ENCODE assay signal across 26 cellular contexts in genomic region chr21:15539376-15539775, GRCh38.
"Had no signal": no experiment of that assay in that cellular context is flagged by ENCODE, and none has a peak within 500 bp of the region (broad histone marks: within the 10 kb centered on the region; RNA-seq: fewer than 3 reads in every experiment).

No MANE protein-coding gene starts in this region.

- H3K4me1 Mint-ChIP-seq: endodermal cell, neural progenitor cell had no signal

- H3K36me3 ChIP-seq: colonic mucosa, esophagus squamous epithelium, lower lobe of right lung, neural progenitor cell, spleen, uterus had no signal

- H3K27me3 ChIP-seq: colonic mucosa, neural progenitor cell, spleen, testis, uterus had no signal

- H3K36me3 Mint-ChIP-seq: activated CD8-positive, alpha-beta memory T cell treated with anti-CD3 and anti-CD28 coated beads, Interleukin-2, amount 10 ng/mL, durations not matched to agents 7 days and 5 days; activated naive CD4-positive, alpha-beta T cell treated with anti-CD3 and anti-CD28 coated beads, Interleukin-2, amount 50 U/mL, for 24 hours; naive thymus-derived CD8-positive, alpha-beta T cell; neural progenitor cell had no signal

- H3K4me2 ChIP-seq: neural progenitor cell had no signal

- H3K4me1 ChIP-seq: colonic mucosa, esophagus squamous epithelium, lower lobe of right lung, neural progenitor cell, testis, uterus had no signal

- H3K4me3 ChIP-seq: colonic mucosa, esophagus squamous epithelium, lower lobe of right lung, neural progenitor cell, spleen, testis, uterus had no signal

- H3K27me3 Mint-ChIP-seq: activated naive CD4-positive, alpha-beta T cell treated with anti-CD3 and anti-CD28 coated beads, Interleukin-2, amount 50 U/mL, for 24 hours had no signal

- H3K9me3 ChIP-seq: colonic mucosa, esophagus squamous epithelium, lower lobe of right lung, spleen, testis, uterus had no signal

- H3K27ac Mint-ChIP-seq: activated CD4-positive, alpha-beta T cell treated with anti-CD3 and anti-CD28 coated beads, Interleukin-2, amount 10 ng/mL, durations not matched to agents 7 days and 5 days; activated CD8-positive, alpha-beta memory T cell treated with anti-CD3 and anti-CD28 coated beads, Interleukin-2, amount 10 ng/mL, durations not matched to agents 7 days and 5 days; activated CD8-positive, alpha-beta T cell treated with anti-CD3 and anti-CD28 coated beads for 36 hours; activated naive CD4-positive, alpha-beta T cell treated with anti-CD3 and anti-CD28 coated beads, Interleukin-2, amount 50 U/mL, for 24 hours; activated T-helper 1 cell treated with anti-CD3 and anti-CD28 coated beads, Interleukin-12 subunit alpha, Interleukin-12 subunit beta, Interleukin-2, Interleukin-4 antibody, amounts not matched to agents 30 ng/mL and 10 ng/mL and 1 ng/mL, durations not matched to agents 14 hours and 24 hours and 36 hours; endodermal cell; naive thymus-derived CD8-positive, alpha-beta T cell; neural progenitor cell; T-helper 2 cell treated with Interferon-gamma antibody and Interleukin-4, amounts not matched to agents 5 μg/mL and 100 μg/mL, for 36 hours had no signal

- ATAC-seq: activated CD8-positive, alpha-beta memory T cell treated with anti-CD3 and anti-CD28 coated beads, Interleukin-2, amount 10 ng/mL, durations not matched to agents 7 days and 5 days; activated CD8-positive, alpha-beta T cell treated with anti-CD3 and anti-CD28 coated beads for 36 hours; left lobe of liver; lower lobe of right lung; naive thymus-derived CD8-positive, alpha-beta T cell had no signal

- H2AFZ ChIP-seq: neural progenitor cell had no signal

- H3K4me3 Mint-ChIP-seq: activated CD4-positive, alpha-beta T cell treated with anti-CD3 and anti-CD28 coated beads, Interleukin-2, amount 10 ng/mL, durations not matched to agents 7 days and 5 days; activated CD8-positive, alpha-beta memory T cell treated with anti-CD3 and anti-CD28 coated beads, Interleukin-2, amount 10 ng/mL, durations not matched to agents 7 days and 5 days; activated CD8-positive, alpha-beta T cell treated with anti-CD3 and anti-CD28 coated beads for 36 hours; activated naive CD4-positive, alpha-beta T cell treated with anti-CD3 and anti-CD28 coated beads, Interleukin-2, amount 50 U/mL, for 24 hours; activated T-helper 1 cell treated with anti-CD3 and anti-CD28 coated beads, Interleukin-12 subunit alpha, Interleukin-12 subunit beta, Interleukin-2, Interleukin-4 antibody, amounts not matched to agents 30 ng/mL and 10 ng/mL and 1 ng/mL, durations not matched to agents 14 hours and 24 hours and 36 hours; endodermal cell; naive thymus-derived CD8-positive, alpha-beta T cell; neural progenitor cell; T-helper 2 cell treated with Interferon-gamma antibody and Interleukin-4, amounts not matched to agents 5 μg/mL and 100 μg/mL, for 36 hours had no signal

- FAIRE-seq: kidney had no signal

- DNase-seq: activated CD4-positive, alpha-beta T cell treated with anti-CD3 and anti-CD28 coated beads, Interleukin-2, amount 10 ng/mL, durations not matched to agents 7 days and 5 days; activated CD4-positive, CD25-positive, alpha-beta regulatory T cell treated with anti-CD3 and anti-CD28 coated beads, Interleukin-2, amount 50 U/mL, for 72 hours; activated CD8-positive, alpha-beta memory T cell treated with anti-CD3 and anti-CD28 coated beads, Interleukin-2, amount 10 ng/mL, durations not matched to agents 7 days and 5 days; activated CD8-positive, alpha-beta T cell treated with anti-CD3 and anti-CD28 coated beads for 36 hours; activated gamma-delta T cell treated with Interleukin-2 at 50 U/mL for 16 hours; aorta; central memory CD4-positive, alpha-beta T cell; colonic mucosa; endodermal cell; esophagus squamous epithelium; kidney; lower lobe of right lung; mesendoderm; naive thymus-derived CD8-positive, alpha-beta T cell; spleen; stimulated activated CD4-positive, alpha-beta T cell treated with anti-CD3 and anti-CD28 coated beads, Interleukin-4, amount 100 ng/mL, for 1 hour; stimulated activated naive CD4-positive, alpha-beta T cell; testis; trophoblast cell; uterus had no signal

- H3K9ac ChIP-seq: neural progenitor cell had no signal

- H3K27ac ChIP-seq: colonic mucosa, esophagus squamous epithelium, lower lobe of right lung, neural progenitor cell, spleen, testis, uterus, VCaP had no signal
